10 cellular contexts compared by ENCODE assay signal in the genomic region with DNA sequence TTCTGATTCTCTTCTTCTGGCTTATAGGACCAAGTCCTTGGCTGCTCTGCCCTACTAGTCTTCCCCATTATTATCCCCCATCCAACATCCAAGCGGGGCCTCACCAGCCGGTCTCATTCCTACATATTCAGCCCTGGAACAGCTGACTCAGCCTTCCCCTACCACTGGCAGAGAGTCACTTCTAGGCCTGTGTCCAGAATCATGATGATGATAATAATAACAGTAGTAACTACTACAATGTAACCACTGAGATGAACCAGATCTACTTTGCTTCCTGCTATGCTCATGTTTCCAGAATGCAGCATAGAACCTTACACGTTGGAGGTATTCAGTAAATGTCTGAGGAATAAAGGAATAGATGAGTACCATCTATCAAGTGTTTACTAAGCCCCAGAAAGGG.
DNase-seq lines count a peak whose midpoint lies in the region; ATAC-seq lines count a peak whose summit lies in the region.
"Had no signal": no experiment of that assay in that cellular context is flagged by ENCODE, and none has a peak within 500 bp of the region (broad histone marks: within the 10 kb centered on the region; RNA-seq: fewer than 3 reads in every experiment).

No MANE protein-coding gene starts in this region.

- ATAC-seq in HG03432 (IDR thresholded peaks at IDR 0.05; ENCODE audit: unreplicated experiment): no peak

- DNase-seq in AG08395 (ENCODE audit: low spot score) (peak; percentile 89), HS-5 (ENCODE audit: low read depth) (peak; percentile 36), brain pericyte (ENCODE audit: low read depth, low spot score) (peak; percentile 24), kidney tubule cell (ENCODE audit: low spot score) (peak; percentile 49), NCI-H187 treated with DMSO at 0.1 percent for 48 hours (lab: John Stamatoyannopoulos, UW) (no peak), cerebellar cortex (ENCODE audit: low spot score) (no peak), cerebellum (ENCODE audit: low spot score) (no peak)
- DNase-seq: activated naive CD4-positive, alpha-beta T cell treated with anti-CD3 and anti-CD28 coated beads for 36 hours; NCI-H2107 had no signal

Comparison
In these comparisons a context has a peak if more than half of its experiments do, and no peak if none do; other contexts are left out.
1. DNase-seq: peak in AG08395 (single experiment), HS-5 (single experiment), brain pericyte (single experiment) and kidney tubule cell (single experiment); none in NCI-H187 treated with DMSO at 0.1 percent for 48 hours (single experiment), cerebellar cortex (single experiment) and cerebellum (single experiment).